Comparison of ENCODE assay signal across 11 cellular contexts in the genomic region with DNA sequence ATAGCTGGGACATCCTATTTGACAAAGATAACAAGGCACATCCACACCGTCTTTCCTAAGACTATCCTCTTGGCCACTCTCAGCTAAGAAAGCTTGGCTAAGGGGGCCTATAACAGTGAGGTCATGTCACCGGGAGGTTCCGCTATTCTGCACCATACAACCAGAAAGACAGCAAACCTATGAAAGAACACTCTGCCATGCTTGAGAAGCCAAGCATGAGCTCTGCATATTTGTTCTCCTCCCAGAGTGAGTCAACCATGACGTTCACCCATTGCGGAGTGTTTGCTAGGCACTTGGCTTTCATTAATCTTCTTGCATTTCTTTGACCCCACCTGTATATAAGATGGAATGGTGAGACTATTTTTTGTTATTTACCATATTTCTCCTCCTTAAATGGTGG.
DNase-seq lines count a peak whose midpoint lies in the region; ATAC-seq and TF ChIP-seq lines count a peak whose summit lies in the region.
"Had no signal": no experiment of that assay in that cellular context is flagged by ENCODE, and none has a peak within 500 bp of the region (broad histone marks: within the 10 kb centered on the region; RNA-seq: fewer than 3 reads in every experiment).

No MANE protein-coding gene starts in this region.

- H3K4me1 Mint-ChIP-seq in GM23338 = peaks cover 9% of the 10 kb centered on the region; the same call in 2 of the 3 replicates

- no peaks in the 10 kb centered on the region for H3K79me2 ChIP-seq in GM23338 (replicated peaks; ENCODE audit: insufficient read depth)

- peak; percentile 4 for DNase-seq in germinal center (ENCODE audit: low spot score)
- no peak for DNase-seq in vagina (ENCODE audit: extremely low spot score in 2 of 2)
- no peak for DNase-seq in HAP-1 (ENCODE audit: low spot score in 2 of 2)
- DNase-seq in GM23338 (ENCODE audit: low spot score) = no peak
- DNase-seq in NCI-H2107 (lab: John Stamatoyannopoulos, UW) = no peak
- DNase-seq: DMS 273 treated with DMSO at 0.1 percent for 48 hours, NCI-H1694, ovary had no signal

- H3K27ac ChIP-seq in vagina (no peak overlapping the region), GM23338 (ENCODE audit: low read depth) (no peak overlapping the region)
- H3K27ac ChIP-seq: ovary had no signal

- no peak overlapping the region for H3K27ac Mint-ChIP-seq in GM23338

- ATAC-seq in GM18511 (IDR thresholded peaks at IDR 0.05; ENCODE audit: unreplicated experiment) (peak; percentile 97), GM21717 (IDR thresholded peaks at IDR 0.05; ENCODE audit: unreplicated experiment) (peak; percentile 90), HG03457 (IDR thresholded peaks at IDR 0.05; ENCODE audit: unreplicated experiment) (peak; percentile 86), GM23338 (no peak)

- no peaks in the 10 kb centered on the region for H4K20me1 ChIP-seq in GM23338 (replicated peaks; ENCODE audit: insufficient read depth)

- no peak for TF ChIP-seq POLR2A in vagina (IDR thresholded peaks at IDR 0.05)

- H2AFZ ChIP-seq in GM23338 = no peak overlapping the region

- TF ChIP-seq CTCF in vagina (IDR thresholded peaks at IDR 0.05) (no peak), GM23338 (conservative IDR thresholded peaks at IDR 0.05; ENCODE audit: low read depth in 2 of 2) (no peak)

- no peak overlapping the region for H3K4me2 ChIP-seq in GM23338

- no peak overlapping the region for H3K4me3 Mint-ChIP-seq in GM23338

- H3K4me3 ChIP-seq in vagina = no peak overlapping the region
- no peak overlapping the region for H3K4me3 ChIP-seq in HAP-1
- H3K4me3 ChIP-seq in GM23338 = no peak overlapping the region
- H3K4me3 ChIP-seq: ovary had no signal

- in situ Hi-C loops in HAP-1 (cut with MboI; ENCODE audit: low sequenced_read_pairs) = no loop called here

- no peaks in the 10 kb centered on the region for H3K36me3 Mint-ChIP-seq in GM23338 (ENCODE audit: low read depth)

- intact Hi-C loops in vagina (cut with DNase I) = no loop called here

- no peaks in the 10 kb centered on the region for H3F3A ChIP-seq in GM23338 (replicated peaks; ENCODE audit: low read depth)

- H3K27me3 Mint-ChIP-seq in GM23338 (ENCODE audit: insufficient read depth, low read depth, poor library complexity) = no peaks in the 10 kb centered on the region

- H3K9me3 Mint-ChIP-seq in GM23338 = no peaks in the 10 kb centered on the region

- H3K36me3 ChIP-seq in vagina = no peaks in the 10 kb centered on the region
- no peaks in the 10 kb centered on the region for H3K36me3 ChIP-seq in HAP-1 (replicated peaks)
- no peaks in the 10 kb centered on the region for H3K36me3 ChIP-seq in GM23338 (ENCODE audit: insufficient read depth)
- H3K36me3 ChIP-seq: ovary had no signal

- H3K4me1 ChIP-seq in vagina (no peaks in the 10 kb centered on the region), HAP-1 (no peaks in the 10 kb centered on the region), GM23338 (ENCODE audit: insufficient read depth) (no peaks in the 10 kb centered on the region; the same call in 1 of the 2 replicates)

- H3K27me3 ChIP-seq in vagina (no peaks in the 10 kb centered on the region), HAP-1 (ENCODE audit: low read depth) (no peaks in the 10 kb centered on the region), GM23338 (ENCODE audit: insufficient read depth) (no peaks in the 10 kb centered on the region)
- H3K27me3 ChIP-seq: ovary had no signal

- H3K9me3 ChIP-seq in vagina = no peaks in the 10 kb centered on the region
- no peaks in the 10 kb centered on the region for H3K9me3 ChIP-seq in HAP-1

- H3K9me2 ChIP-seq in GM23338 (ENCODE audit: insufficient read depth) = no peaks in the 10 kb centered on the region

TF ChIP-seq in GM23338, 12 proteins besides CTCF, POLR2A, EP300 and RAD21 (continues in another document):
- TF ChIP-seq JUNB (IDR thresholded peaks at IDR 0.05; ENCODE audit: unreplicated experiment) = no peak
- TF ChIP-seq, protein P1, sequence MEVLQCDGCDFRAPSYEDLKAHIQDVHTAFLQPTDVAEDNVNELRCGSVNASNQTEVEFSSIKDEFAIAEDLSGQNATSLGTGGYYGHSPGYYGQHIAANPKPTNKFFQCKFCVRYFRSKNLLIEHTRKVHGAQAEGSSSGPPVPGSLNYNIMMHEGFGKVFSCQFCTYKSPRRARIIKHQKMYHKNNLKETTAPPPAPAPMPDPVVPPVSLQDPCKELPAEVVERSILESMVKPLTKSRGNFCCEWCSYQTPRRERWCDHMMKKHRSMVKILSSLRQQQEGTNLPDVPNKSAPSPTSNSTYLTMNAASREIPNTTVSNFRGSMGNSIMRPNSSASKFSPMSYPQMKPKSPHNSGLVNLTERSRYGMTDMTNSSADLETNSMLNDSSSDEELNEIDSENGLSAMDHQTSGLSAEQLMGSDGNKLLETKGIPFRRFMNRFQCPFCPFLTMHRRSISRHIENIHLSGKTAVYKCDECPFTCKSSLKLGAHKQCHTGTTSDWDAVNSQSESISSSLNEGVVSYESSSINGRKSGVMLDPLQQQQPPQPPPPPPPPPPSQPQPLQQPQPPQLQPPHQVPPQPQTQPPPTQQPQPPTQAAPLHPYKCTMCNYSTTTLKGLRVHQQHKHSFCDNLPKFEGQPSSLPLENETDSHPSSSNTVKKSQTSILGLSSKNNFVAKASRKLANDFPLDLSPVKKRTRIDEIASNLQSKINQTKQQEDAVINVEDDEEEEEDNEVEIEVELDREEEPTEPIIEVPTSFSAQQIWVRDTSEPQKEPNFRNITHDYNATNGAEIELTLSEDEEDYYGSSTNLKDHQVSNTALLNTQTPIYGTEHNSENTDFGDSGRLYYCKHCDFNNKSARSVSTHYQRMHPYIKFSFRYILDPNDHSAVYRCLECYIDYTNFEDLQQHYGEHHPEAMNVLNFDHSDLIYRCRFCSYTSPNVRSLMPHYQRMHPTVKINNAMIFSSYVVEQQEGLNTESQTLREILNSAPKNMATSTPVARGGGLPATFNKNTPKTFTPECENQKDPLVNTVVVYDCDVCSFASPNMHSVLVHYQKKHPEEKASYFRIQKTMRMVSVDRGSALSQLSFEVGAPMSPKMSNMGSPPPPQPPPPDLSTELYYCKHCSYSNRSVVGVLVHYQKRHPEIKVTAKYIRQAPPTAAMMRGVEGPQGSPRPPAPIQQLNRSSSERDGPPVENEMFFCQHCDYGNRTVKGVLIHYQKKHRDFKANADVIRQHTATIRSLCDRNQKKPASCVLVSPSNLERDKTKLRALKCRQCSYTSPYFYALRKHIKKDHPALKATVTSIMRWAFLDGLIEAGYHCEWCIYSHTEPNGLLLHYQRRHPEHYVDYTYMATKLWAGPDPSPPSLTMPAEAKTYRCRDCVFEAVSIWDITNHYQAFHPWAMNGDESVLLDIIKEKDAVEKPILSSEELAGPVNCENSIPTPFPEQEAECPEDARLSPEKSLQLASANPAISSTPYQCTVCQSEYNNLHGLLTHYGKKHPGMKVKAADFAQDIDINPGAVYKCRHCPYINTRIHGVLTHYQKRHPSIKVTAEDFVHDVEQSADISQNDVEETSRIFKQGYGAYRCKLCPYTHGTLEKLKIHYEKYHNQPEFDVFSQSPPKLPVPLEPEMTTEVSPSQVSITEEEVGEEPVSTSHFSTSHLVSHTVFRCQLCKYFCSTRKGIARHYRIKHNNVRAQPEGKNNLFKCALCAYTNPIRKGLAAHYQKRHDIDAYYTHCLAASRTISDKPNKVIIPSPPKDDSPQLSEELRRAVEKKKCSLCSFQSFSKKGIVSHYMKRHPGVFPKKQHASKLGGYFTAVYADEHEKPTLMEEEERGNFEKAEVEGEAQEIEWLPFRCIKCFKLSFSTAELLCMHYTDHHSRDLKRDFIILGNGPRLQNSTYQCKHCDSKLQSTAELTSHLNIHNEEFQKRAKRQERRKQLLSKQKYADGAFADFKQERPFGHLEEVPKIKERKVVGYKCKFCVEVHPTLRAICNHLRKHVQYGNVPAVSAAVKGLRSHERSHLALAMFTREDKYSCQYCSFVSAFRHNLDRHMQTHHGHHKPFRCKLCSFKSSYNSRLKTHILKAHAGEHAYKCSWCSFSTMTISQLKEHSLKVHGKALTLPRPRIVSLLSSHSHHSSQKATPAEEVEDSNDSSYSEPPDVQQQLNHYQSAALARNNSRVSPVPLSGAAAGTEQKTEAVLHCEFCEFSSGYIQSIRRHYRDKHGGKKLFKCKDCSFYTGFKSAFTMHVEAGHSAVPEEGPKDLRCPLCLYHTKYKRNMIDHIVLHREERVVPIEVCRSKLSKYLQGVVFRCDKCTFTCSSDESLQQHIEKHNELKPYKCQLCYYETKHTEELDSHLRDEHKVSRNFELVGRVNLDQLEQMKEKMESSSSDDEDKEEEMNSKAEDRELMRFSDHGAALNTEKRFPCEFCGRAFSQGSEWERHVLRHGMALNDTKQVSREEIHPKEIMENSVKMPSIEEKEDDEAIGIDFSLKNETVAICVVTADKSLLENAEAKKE (CRISPR knock-in tag; IDR thresholded peaks at IDR 0.05) = no peak
- TF ChIP-seq CREB1 (CRISPR knock-in tag; IDR thresholded peaks at IDR 0.05; ENCODE audit: low read depth) = no peak
- no peak for TF ChIP-seq EZH2 (IDR thresholded peaks at IDR 0.05; ENCODE audit: low read depth, unreplicated experiment)
- no peak for TF ChIP-seq ZNF331 (CRISPR knock-in tag; IDR thresholded peaks at IDR 0.05; ENCODE audit: low read depth)
- TF ChIP-seq POLR2AphosphoS5 (IDR thresholded peaks at IDR 0.05; ENCODE audit: low read depth) = no peak
- no peak for TF ChIP-seq STAT1 (IDR thresholded peaks at IDR 0.05; ENCODE audit: unreplicated experiment)
- no peak for TF ChIP-seq ETS1 (IDR thresholded peaks at IDR 0.05)
- no peak for TF ChIP-seq ZNF114 (CRISPR knock-in tag; IDR thresholded peaks at IDR 0.05)
- no peak for TF ChIP-seq NANOG (IDR thresholded peaks at IDR 0.05; ENCODE audit: borderline replicate concordance)
- no peak for TF ChIP-seq EZH2phosphoT487 (IDR thresholded peaks at IDR 0.05; ENCODE audit: unreplicated experiment)
